In genomic region chr11:15599376-15599775, GRCh38 we compare ENCODE assay signal across 22 cellular contexts.
"Had no signal": no experiment of that assay in that cellular context is flagged by ENCODE, and none has a peak within 500 bp of the region (broad histone marks: within the 10 kb centered on the region; RNA-seq: fewer than 3 reads in every experiment).

No MANE protein-coding gene starts in this region.

- H3K4me3 ChIP-seq: colonic mucosa, esophagus squamous epithelium, gastroesophageal sphincter had no signal

- DNase-seq: activated CD4-positive, alpha-beta memory T cell treated with anti-CD3 and anti-CD28 coated beads, Interleukin-2, amount 10 ng/mL, durations not matched to agents 7 days and 5 days; activated CD4-positive, alpha-beta T cell treated with anti-CD3 and anti-CD28 coated beads for 36 hours; activated CD4-positive, alpha-beta T cell treated with anti-CD3 and anti-CD28 coated beads, Interleukin-2, amount 10 ng/mL, durations not matched to agents 24 days and 14 days; activated CD4-positive, alpha-beta T cell treated with anti-CD3 and anti-CD28 coated beads, Interleukin-2, amount 50 U/mL, for 4 hours; activated CD4-positive, CD25-positive, alpha-beta regulatory T cell; activated CD4-positive, CD25-positive, alpha-beta regulatory T cell treated with anti-CD3 and anti-CD28 coated beads, Interleukin-2, amount 50 U/mL, for 72 hours; activated effector memory CD4-positive, alpha-beta T cell treated with Interleukin-2 at 50 U/mL for 16 hours; activated gamma-delta T cell treated with Interleukin-2 at 50 U/mL for 16 hours; activated naive CD4-positive, alpha-beta T cell treated with anti-CD3 and anti-CD28 coated beads, Interleukin-2, amount 50 U/mL, for 16 hours; activated naive CD4-positive, alpha-beta T cell treated with Interleukin-2 at 50 U/mL for 16 hours; activated T-cell treated with anti-CD3 and anti-CD28 coated beads, Interleukin-2, amount 50 U/mL, for 4 hours; amniotic stem cell; anterior cingulate cortex; brain microvascular endothelial cell; colonic mucosa; effector CD8-positive, alpha-beta T cell; esophagus squamous epithelium; foreskin melanocyte; head of caudate nucleus; T-helper 2 cell had no signal

- H3K27me3 ChIP-seq: brain microvascular endothelial cell, colonic mucosa, gastroesophageal sphincter had no signal

- H3K4me1 ChIP-seq: colonic mucosa had no signal

- H3K9me3 ChIP-seq: colonic mucosa, esophagus squamous epithelium, gastroesophageal sphincter had no signal

- H3K27ac ChIP-seq: brain microvascular endothelial cell, colonic mucosa, epithelial cell of prostate, esophagus squamous epithelium, gastroesophageal sphincter had no signal

- H3K36me3 ChIP-seq: brain microvascular endothelial cell, colonic mucosa, esophagus squamous epithelium, gastroesophageal sphincter had no signal
